Comparison of ENCODE assay signal across 8 cellular contexts in genomic region chr5:73565166-73565968, GRCh38. TPM values are rescaled to one million over a fixed set of nuclear protein-coding genes. Genes with fewer than 3 reads are reported as not detected.
A peak's percentile ranks its signal among the peaks of the same experiment; 100 is the strongest.
DNase-seq lines count a peak whose midpoint lies in the region; FAIRE-seq and TF ChIP-seq lines count a peak whose summit lies in the region.

TSS of gene ANKRA2 (minus strand) at chr5:73565639. CDS start at chr5:73562881, 2,758 bp downstream.
TSS of gene UTP15 (plus strand) at chr5:73565743. CDS start at chr5:73567345, 1,602 bp downstream.

- H3K9ac ChIP-seq in SK-N-MC (ENCODE audit: insufficient read length) (peak within 1 kb of the TSS; percentile 91), neuronal stem cell (ENCODE audit: low read depth, low read length, poor library complexity) (peak within 1 kb of the TSS; percentile 86)

- no peak for TF ChIP-seq CTCF in HFFc6 (IDR thresholded peaks at IDR 0.05)
- no peak for TF ChIP-seq CTCF in NB4 (IDR thresholded peaks at IDR 0.05; ENCODE audit: low read depth, low read length)
- no peak for TF ChIP-seq CTCF in subcutaneous adipose tissue (IDR thresholded peaks at IDR 0.05; ENCODE audit: low read depth)

- H3K27me3 ChIP-seq in neuronal stem cell (ENCODE audit: control insufficient read depth in 3 of 3, insufficient read depth in 3 of 3, low read depth in 1 of 3, low read length in 3 of 3) = no peaks in the 10 kb centered on the region

- peaks cover 4% of the 10 kb centered on the region; the same call in 1 of the 2 replicates for H3K27me3 Mint-ChIP-seq in HFFc6 (ENCODE audit: insufficient read depth)
- H3K27me3 Mint-ChIP-seq in activated naive CD4-positive, alpha-beta T cell treated with anti-CD3 and anti-CD28 coated beads, Interleukin-2, amount 10 ng/mL, durations not matched to agents 7 days and 5 days = no peaks in the 10 kb centered on the region

- peak; percentile 64 for TF ChIP-seq POLR2A in NB4 (IDR thresholded peaks at IDR 0.05; ENCODE audit: extremely low read depth, insufficient read length)

- H3K14ac ChIP-seq in neuronal stem cell (ENCODE audit: low read length) = no peak within 1 kb of the TSS

- H3K79me1 ChIP-seq in neuronal stem cell (ENCODE audit: low read depth, low read length) = no peaks in the 10 kb centered on the region

- peaks cover 5% of the 10 kb centered on the region for H3K36me3 Mint-ChIP-seq in HFFc6 (ENCODE audit: low read depth)
- peaks cover 21% of the 10 kb centered on the region for H3K36me3 Mint-ChIP-seq in activated naive CD4-positive, alpha-beta T cell treated with anti-CD3 and anti-CD28 coated beads, Interleukin-2, amount 10 ng/mL, durations not matched to agents 7 days and 5 days

- H3K23ac ChIP-seq in neuronal stem cell (ENCODE audit: low read depth, low read length, poor library complexity) = peak within 1 kb of the TSS; percentile 76

- H3K36me3 ChIP-seq in SK-N-MC (ENCODE audit: insufficient read depth, low read length) = peaks cover 18% of the 10 kb centered on the region
- H3K36me3 ChIP-seq in neuronal stem cell (replicated peaks in 1 of 2; ENCODE audit: control insufficient read depth in 2 of 2, insufficient read depth in 2 of 2, low read length in 2 of 2) = peaks cover 7 to 53% of the 10 kb centered on the region in 2 donors

- H3K27ac Mint-ChIP-seq in HFFc6 = peak within 1 kb of the TSS; percentile 93
- peak within 1 kb of the TSS; percentile 98 for H3K27ac Mint-ChIP-seq in activated naive CD4-positive, alpha-beta T cell treated with anti-CD3 and anti-CD28 coated beads, Interleukin-2, amount 10 ng/mL, durations not matched to agents 7 days and 5 days

- no peak within 1 kb of the TSS for H4K8ac ChIP-seq in neuronal stem cell (ENCODE audit: low read depth, low read length)

- H3K27ac ChIP-seq in SK-N-MC (peak within 1 kb of the TSS; percentile 49; the same call in 1 of the 2 replicates), neuronal stem cell (replicated peaks; ENCODE audit: low read length) (peak within 1 kb of the TSS; percentile 24)

- no peak within 1 kb of the TSS for H3K4ac ChIP-seq in neuronal stem cell (ENCODE audit: low read length)

- no peak within 1 kb of the TSS for H4K91ac ChIP-seq in neuronal stem cell (ENCODE audit: low read depth, low read length, poor library complexity)

- no peak within 1 kb of the TSS for H2BK120ac ChIP-seq in neuronal stem cell (ENCODE audit: low read depth, low read length)

- H3K4me1 Mint-ChIP-seq in HFFc6 (ENCODE audit: low read depth) = peaks cover 30% of the 10 kb centered on the region
- H3K4me1 Mint-ChIP-seq in activated naive CD4-positive, alpha-beta T cell treated with anti-CD3 and anti-CD28 coated beads, Interleukin-2, amount 10 ng/mL, durations not matched to agents 7 days and 5 days = peaks cover 36% of the 10 kb centered on the region

- H3K9me3 ChIP-seq in SK-N-MC (ENCODE audit: low read depth, low read length) = no peaks in the 10 kb centered on the region
- no peaks in the 10 kb centered on the region for H3K9me3 ChIP-seq in neuronal stem cell (replicated peaks in 1 of 2; ENCODE audit: control insufficient read depth in 2 of 2, insufficient read depth in 1 of 2, low read depth in 1 of 2, low read length in 2 of 2)

- DNase-seq in GM04503 (ENCODE audit: low read depth) = peak; percentile 83
- DNase-seq in HFFc6 = peak; percentile 97
- DNase-seq in NB4 (ENCODE audit: low read depth) = peak; percentile 98
- DNase-seq in SK-N-MC (ENCODE audit: low read depth, low spot score) = peak; percentile 88
- DNase-seq in activated naive CD4-positive, alpha-beta T cell treated with anti-CD3 and anti-CD28 coated beads, Interleukin-2, amount 10 ng/mL, durations not matched to agents 7 days and 5 days = peak; percentile 99
- DNase-seq in frontal cortex (ENCODE audit: low spot score in 2 of 2) = peak; percentile 65 to 81
- peak; percentile 98 for DNase-seq in neuronal stem cell (ENCODE audit: low spot score)

- no peaks in the 10 kb centered on the region for H3K9me3 Mint-ChIP-seq in HFFc6
- no peaks in the 10 kb centered on the region for H3K9me3 Mint-ChIP-seq in activated naive CD4-positive, alpha-beta T cell treated with anti-CD3 and anti-CD28 coated beads, Interleukin-2, amount 10 ng/mL, durations not matched to agents 7 days and 5 days

- CTCF ChIA-PET in activated naive CD4-positive, alpha-beta T cell treated with anti-CD3 and anti-CD28 coated beads, Interleukin-2, amount 10 ng/mL, durations not matched to agents 7 days and 5 days (lab: Charles Lee) = interaction anchor here (2.1 kb wide), 1 partner anchor 66 kb away, joined by 5 read pairs; the partner anchor contains the start of gene BTF3

- no peak within 1 kb of the TSS for H2AK5ac ChIP-seq in neuronal stem cell (ENCODE audit: low read depth, low read length)

- no CpG with 5 or more reads among the region's 60 CpGs for WGBS in neuronal stem cell (ENCODE audit: extremely low coverage in 2 of 2, insufficient read length in 2 of 2, insufficient replicate concordance in 1 of 2), 2 donors

- H3K4me3 Mint-ChIP-seq in HFFc6 = peak within 1 kb of the TSS; percentile 95
- H3K4me3 Mint-ChIP-seq in activated naive CD4-positive, alpha-beta T cell treated with anti-CD3 and anti-CD28 coated beads, Interleukin-2, amount 10 ng/mL, durations not matched to agents 7 days and 5 days = peak within 1 kb of the TSS; percentile 94

- H2BK12ac ChIP-seq in neuronal stem cell (ENCODE audit: low read length) = no peak within 1 kb of the TSS

- FAIRE-seq in frontal cortex (lab: Jason Lieb, UNC) = no peak

- H3K4me1 ChIP-seq in neuronal stem cell (ENCODE audit: control insufficient read depth in 2 of 2, insufficient read depth in 1 of 2, low read depth in 1 of 2, low read length in 2 of 2) = peaks cover 2 to 7% of the 10 kb centered on the region in 2 donors

- H3K4me2 ChIP-seq in neuronal stem cell (ENCODE audit: insufficient read depth, low read length, poor library complexity, severe bottlenecking) = peak within 1 kb of the TSS; percentile 69

- peak within 1 kb of the TSS; percentile 84 for H3K18ac ChIP-seq in neuronal stem cell (ENCODE audit: low read length)

- no peak within 1 kb of the TSS for H2BK15ac ChIP-seq in neuronal stem cell (ENCODE audit: low read length)

- no peak within 1 kb of the TSS for H2BK5ac ChIP-seq in neuronal stem cell (ENCODE audit: low read length)

- H3K4me3 ChIP-seq in NB4 (ENCODE audit: low read depth, low read length) (peak within 1 kb of the TSS; percentile 100), SK-N-MC (peak within 1 kb of the TSS; percentile 91), neuronal stem cell (ENCODE audit: low read length in 2 of 2) (peak within 1 kb of the TSS; percentile 64 to 89)

- peak within 1 kb of the TSS; percentile 84 for H2AFZ ChIP-seq in neuronal stem cell (ENCODE audit: low read length)

RNA-seq across cellular contexts. Expression of gene ANKRA2, which starts in this region (rescaled TPM):
- 10 to 100 TPM; 12.5 to 15.1 (median 13.7) TPM for total RNA-seq in HFFc6 (2021; fragmentation: NEBNext Ultra II Directional; extraction: Animal tissue kit (Norgen Biotek cat#: 25700))
- 38.7 TPM for total RNA-seq in frontal cortex
- 28.0 TPM for polyA plus RNA-seq in neuronal stem cell (2013, experiment 1 of 2)
- 30.7 TPM for polyA plus RNA-seq in neuronal stem cell (2013, experiment 2 of 2)
- total RNA-seq in subcutaneous adipose tissue = 10 to 100 TPM; 13.5 to 42.7 (median 32.6) TPM

RNA-seq across cellular contexts. Expression of gene UTP15, which starts in this region (rescaled TPM):
- total RNA-seq in HFFc6 (2021; fragmentation: NEBNext Ultra II Directional; extraction: Animal tissue kit (Norgen Biotek cat#: 25700)) = 10 to 100 TPM; 20.2 to 25.6 (median 24.6) TPM
- total RNA-seq in frontal cortex (31.4 TPM), subcutaneous adipose tissue (10 to 100 TPM; 17.2 to 59.5 (median 33.5) TPM)
- 10.4 TPM for polyA plus RNA-seq in neuronal stem cell (2013, experiment 1 of 2)
- 10.0 TPM for polyA plus RNA-seq in neuronal stem cell (2013, experiment 2 of 2)

Comparison
In these comparisons a context has a peak if more than half of its experiments do, and no peak if none do; other contexts are left out.
1. Peak in every context shown above with its lines: DNase-seq, H3K4me3 ChIP-seq and H3K27ac ChIP-seq.